In the genomic region with DNA sequence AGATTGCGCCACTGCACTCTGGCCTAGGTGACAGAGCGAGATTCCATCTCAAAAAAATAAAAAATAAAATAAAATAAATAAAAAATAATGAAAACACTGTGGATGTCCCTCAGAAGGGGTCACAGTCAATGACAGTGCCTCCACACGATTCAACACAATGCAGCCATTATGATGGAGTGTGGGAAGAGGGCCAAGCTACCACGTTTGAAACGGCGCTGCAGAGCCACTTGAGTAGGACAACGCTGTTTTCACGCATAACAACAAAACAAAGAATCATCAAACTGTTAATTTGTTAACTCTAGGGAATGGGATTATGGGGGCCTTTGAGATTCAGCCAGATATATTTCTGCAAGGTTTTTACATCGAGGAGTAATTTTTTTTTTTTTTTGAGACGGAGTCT, we compare ENCODE assay signal across 32 cellular contexts. TPM values are rescaled to one million over a fixed set of nuclear protein-coding genes. Genes with fewer than 3 reads are reported as not detected.
DNase-seq lines count a peak whose midpoint lies in the region; ATAC-seq and TF ChIP-seq lines count a peak whose summit lies in the region.
"Had no signal": no experiment of that assay in that cellular context is flagged by ENCODE, and none has a peak within 500 bp of the region (broad histone marks: within the 10 kb centered on the region; RNA-seq: fewer than 3 reads in every experiment).

No MANE protein-coding gene starts in this region.

- in situ Hi-C loops in mammary epithelial cell (cut with MboI; ENCODE audit: low sequenced_read_pairs in 2 of 2), result no loop called here

- POLR2A ChIA-PET in MCF 10A (lab: Yijun Ruan, JAX), result interaction anchor here (1.5 kb wide), 1 partner anchor 25 kb away, joined by 5 read pairs; no protein-coding TSS in a partner anchor

- BruUV-seq in mammary epithelial cell (replicated peaks; lab: Mats Ljungman, UMichigan), result no TSS peak
- no TSS peak for BruUV-seq in MCF 10A (replicated peaks; lab: Mats Ljungman, UMichigan)

- no peaks in the 10 kb centered on the region for H3K27me3 ChIP-seq in mammary epithelial cell (ENCODE audit: insufficient read depth, low read length)
- H3K27me3 ChIP-seq: right lobe of liver had no signal

- no peaks in the 10 kb centered on the region for H3K36me3 ChIP-seq in mammary epithelial cell (ENCODE audit: insufficient read depth, low read length)
- H3K36me3 ChIP-seq: gastroesophageal sphincter, right lobe of liver, suprapubic skin had no signal

- H3K4me3 ChIP-seq in mammary epithelial cell (replicated peaks in 1 of 3; ENCODE audit: insufficient read depth in 1 of 3, low read depth in 2 of 3, low read length in 3 of 3) (no peak overlapping the region), fibroblast of pulmonary artery (replicated peaks; ENCODE audit: low read depth, low read length) (no peak overlapping the region)
- H3K4me3 ChIP-seq: coronary artery, gastroesophageal sphincter, right lobe of liver, suprapubic skin had no signal

- ATAC-seq in HG03095 (IDR thresholded peaks at IDR 0.05; ENCODE audit: unreplicated experiment) (no peak), HG03280 (IDR thresholded peaks at IDR 0.05; ENCODE audit: unreplicated experiment) (no peak), natural killer cell (no peak)
- ATAC-seq: activated T-cell treated with anti-CD3 and anti-CD28 coated beads, Interleukin-2, amount 50 U/mL, for 72 hours; esophagus mucosa; gastroesophageal sphincter; naive thymus-derived CD8-positive, alpha-beta T cell; right lobe of liver; stimulated activated memory B cell treated with anti-CD40 and anti-IgM and Interleukin-4, amounts not matched to agents 10 μg/mL and 1 μg/mL and 100 μg/mL, for 72 hours had no signal

- CTCF ChIA-PET in mammary epithelial cell (lab: Charles Lee; ENCODE audit: low non-redundant PET), result no interaction called here
- CTCF ChIA-PET in MCF 10A (lab: Yijun Ruan, JAX), result interaction anchor here (0.7 kb wide), 1 partner anchor 19 kb away, joined by 3 read pairs; no protein-coding TSS in a partner anchor

- H3K4me1 Mint-ChIP-seq in MCF 10A (ENCODE audit: insufficient read depth, unreplicated experiment) (no peaks in the 10 kb centered on the region), natural killer cell (no peaks in the 10 kb centered on the region)
- H3K4me1 Mint-ChIP-seq: stimulated activated memory B cell treated with anti-CD40 and anti-IgM and Interleukin-4, amounts not matched to agents 10 μg/mL and 1 μg/mL and 100 μg/mL, for 72 hours had no signal

- intact Hi-C loops in mammary epithelial cell (cut with micrococcal nuclease), result no loop called here
- intact Hi-C loops in MCF 10A (cut with micrococcal nuclease), result no loop called here
- intact Hi-C loops in natural killer cell (cut with micrococcal nuclease), result no loop called here

- no peaks in the 10 kb centered on the region for H3K4me1 ChIP-seq in mammary epithelial cell (ENCODE audit: insufficient read depth, low read length)
- H3K4me1 ChIP-seq: gastroesophageal sphincter, right lobe of liver, suprapubic skin had no signal

- WGBS in mammary epithelial cell (ENCODE audit: low coverage, missing lambda C conversion rate), result 26% methylated on average over 9 of the region's 10 CpGs

- H2AFZ ChIP-seq in mammary epithelial cell (ENCODE audit: low read depth, low read length), result no peak overlapping the region

- no peaks in the 10 kb centered on the region for H3K9me3 ChIP-seq in mammary epithelial cell (replicated peaks; ENCODE audit: insufficient read depth, low read length)
- H3K9me3 ChIP-seq: gastroesophageal sphincter, right lobe of liver, suprapubic skin had no signal

- no peak overlapping the region for H3K4me2 ChIP-seq in mammary epithelial cell (ENCODE audit: insufficient read depth, low read depth, low read length)

- H3K79me2 ChIP-seq in mammary epithelial cell (ENCODE audit: insufficient read depth, low read length), result no peaks in the 10 kb centered on the region

- no peak overlapping the region for H3K27ac Mint-ChIP-seq in MCF 10A (ENCODE audit: low read depth, unreplicated experiment)
- H3K27ac Mint-ChIP-seq in natural killer cell, result no peak overlapping the region
- H3K27ac Mint-ChIP-seq: activated T-cell treated with anti-CD3 and anti-CD28 coated beads, Interleukin-2, amount 50 U/mL, for 72 hours; CD4-positive, alpha-beta T cell; endodermal cell; stimulated activated memory B cell treated with anti-CD40 and anti-IgM and Interleukin-4, amounts not matched to agents 10 μg/mL and 1 μg/mL and 100 μg/mL, for 72 hours had no signal

- no peaks in the 10 kb centered on the region for H4K20me1 ChIP-seq in mammary epithelial cell (ENCODE audit: insufficient read depth, low read length)

- DNase-seq in mammary epithelial cell, result peak; percentile 65
- no peak for DNase-seq in MCF 10A (ENCODE audit: unreplicated experiment)
- DNase-seq in fibroblast of pulmonary artery (ENCODE audit: low read depth), result peak; percentile 11
- peak in 36 of 56 donors; percentile 4 to 82 (median 36) for DNase-seq in nucleus accumbens (lab: John Stamatoyannopoulos, UW)
- DNase-seq in NOMO-1 (lab: John Stamatoyannopoulos, UW; ENCODE audit: unreplicated experiment in 2 of 2), result no peak
- DNase-seq in natural killer cell, result no peak
- DNase-seq: activated CD4-positive, alpha-beta T cell treated with anti-CD3 and anti-CD28 coated beads, Interleukin-2, amount 50 U/mL, for 4 hours; activated CD4-positive, CD25-positive, alpha-beta regulatory T cell; activated naive CD4-positive, alpha-beta T cell; activated T-cell treated with anti-CD3 and anti-CD28 coated beads, Interleukin-2, amount 50 U/mL, for 72 hours; CD4-positive, alpha-beta T cell; DMS 273 treated with DMSO at 0.1 percent for 48 hours; endodermal cell; naive thymus-derived CD8-positive, alpha-beta T cell; NCI-H1048; NCI-H187 treated with DMSO at 0.1 percent for 48 hours; NCI-H2227 treated with DMSO at 0.1 percent for 48 hours; NCI-H69; right lobe of liver; RPMI8226; stimulated activated CD4-positive, alpha-beta T cell treated with anti-CD3 and anti-CD28 coated beads, Interleukin-12 subunit alpha, Interleukin-12 subunit beta, amount 100 ng/mL, for 4 hours; stimulated activated CD4-positive, alpha-beta T cell treated with anti-CD3 and anti-CD28 coated beads, Interleukin-4, amount 100 ng/mL, for 4 hours; T-helper 1 cell had no signal

- H3K9ac ChIP-seq in mammary epithelial cell (ENCODE audit: insufficient read depth, low read length), result no peak overlapping the region

- H3K27ac ChIP-seq in mammary epithelial cell (ENCODE audit: insufficient read depth, low read depth, low read length), result no peak overlapping the region
- H3K27ac ChIP-seq: coronary artery, gastroesophageal sphincter, right lobe of liver, suprapubic skin had no signal

- H3K4me3 Mint-ChIP-seq in MCF 10A (ENCODE audit: unreplicated experiment), result no peak overlapping the region
- H3K4me3 Mint-ChIP-seq in natural killer cell, result no peak overlapping the region
- H3K4me3 Mint-ChIP-seq: activated T-cell treated with anti-CD3 and anti-CD28 coated beads, Interleukin-2, amount 50 U/mL, for 72 hours; CD4-positive, alpha-beta T cell; endodermal cell; naive thymus-derived CD8-positive, alpha-beta T cell; stimulated activated memory B cell treated with anti-CD40 and anti-IgM and Interleukin-4, amounts not matched to agents 10 μg/mL and 1 μg/mL and 100 μg/mL, for 72 hours had no signal

- TF ChIP-seq CTCF in mammary epithelial cell (conservative IDR thresholded peaks at IDR 0.05 in 1 of 2, IDR thresholded peaks at IDR 0.05 in 1 of 2; ENCODE audit: extremely low read depth in 1 of 2, insufficient read depth in 1 of 2, low read depth in 1 of 2, low read length in 2 of 2), result no peak
- TF ChIP-seq CTCF in MCF 10A (IDR thresholded peaks at IDR 0.05; ENCODE audit: unreplicated experiment), result no peak
- no peak for TF ChIP-seq CTCF in fibroblast of pulmonary artery (IDR thresholded peaks at IDR 0.05; ENCODE audit: low read length, missing control alignments)
- TF ChIP-seq CTCF in natural killer cell (IDR thresholded peaks at IDR 0.05), result no peak

- H3K9me3 Mint-ChIP-seq in MCF 10A (ENCODE audit: unreplicated experiment) (no peaks in the 10 kb centered on the region), natural killer cell (no peaks in the 10 kb centered on the region)
- H3K9me3 Mint-ChIP-seq: activated T-cell treated with anti-CD3 and anti-CD28 coated beads, Interleukin-2, amount 50 U/mL, for 72 hours; CD4-positive, alpha-beta T cell; endodermal cell; naive thymus-derived CD8-positive, alpha-beta T cell; stimulated activated memory B cell treated with anti-CD40 and anti-IgM and Interleukin-4, amounts not matched to agents 10 μg/mL and 1 μg/mL and 100 μg/mL, for 72 hours had no signal

- no peaks in the 10 kb centered on the region for H3K27me3 Mint-ChIP-seq in MCF 10A (ENCODE audit: insufficient read depth, unreplicated experiment)
- H3K27me3 Mint-ChIP-seq in natural killer cell (ENCODE audit: low read depth in 2 of 2), result peaks cover 0 to under 1% of the 10 kb centered on the region in 2 donors

- H3K36me3 Mint-ChIP-seq in MCF 10A (ENCODE audit: insufficient read depth, unreplicated experiment), result no peaks in the 10 kb centered on the region
- no peaks in the 10 kb centered on the region for H3K36me3 Mint-ChIP-seq in natural killer cell
- H3K36me3 Mint-ChIP-seq: naive thymus-derived CD8-positive, alpha-beta T cell; stimulated activated memory B cell treated with anti-CD40 and anti-IgM and Interleukin-4, amounts not matched to agents 10 μg/mL and 1 μg/mL and 100 μg/mL, for 72 hours had no signal

- dilution Hi-C loops in mammary epithelial cell (cut with HindIII; ENCODE audit: low sequenced_read_pairs), result no loop called here

RNA-seq across cellular contexts. Expression of gene NKAIN1, which starts 36.5 kb away (rescaled TPM):
- total RNA-seq in mammary epithelial cell (under 1 TPM in 1 of 2 donors, not detected in 1; under 0.01 TPM), MCF 10A (2022) (0.12 TPM in 1 of 2 replicates, not detected in the other), natural killer cell (not detected)
- 0.12 TPM for polyA plus RNA-seq in mammary epithelial cell
- not detected for polyA minus RNA-seq in mammary epithelial cell
- total RNA-seq: activated T-cell treated with anti-CD3 and anti-CD28 coated beads, Interleukin-2, amount 50 U/mL, for 72 hours; CD4-positive, alpha-beta T cell; gastroesophageal sphincter; LHCN-M2; liver; naive thymus-derived CD8-positive, alpha-beta T cell; right lobe of liver had no signal
- polyA plus RNA-seq: liver; naive thymus-derived CD8-positive, alpha-beta T cell had no signal

Comparison
In these comparisons a context has a peak if more than half of its experiments do, and no peak if none do; other contexts are left out.
1. DNase-seq: peak in mammary epithelial cell (single experiment), fibroblast of pulmonary artery (single experiment) and nucleus accumbens (36 of 56); none in MCF 10A (single experiment), NOMO-1 (0 of 2) and natural killer cell (single experiment).